Comparison of ENCODE assay signal across 19 cellular contexts in the genomic region with DNA sequence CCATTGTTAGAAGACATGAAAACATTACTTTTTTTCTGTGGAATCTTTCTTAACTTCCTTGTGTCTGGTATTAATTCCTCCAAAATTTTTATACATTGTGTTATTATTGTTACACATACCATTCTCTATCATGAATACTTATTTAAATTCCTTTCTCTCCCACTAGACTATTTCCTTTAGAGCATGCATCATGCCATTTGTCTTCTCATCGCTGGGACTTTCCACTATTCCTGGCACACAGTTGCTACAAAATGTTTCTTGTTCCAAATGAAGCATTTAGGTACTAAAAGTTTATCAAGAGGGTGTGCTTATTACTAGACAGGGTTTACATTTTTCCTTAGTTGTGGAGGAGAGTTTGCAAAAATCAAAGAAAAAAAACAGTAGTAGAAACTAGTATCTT.
DNase-seq lines count a peak whose midpoint lies in the region; ATAC-seq, FAIRE-seq and TF ChIP-seq lines count a peak whose summit lies in the region.
"Had no signal": no experiment of that assay in that cellular context is flagged by ENCODE, and none has a peak within 500 bp of the region (broad histone marks: within the 10 kb centered on the region; RNA-seq: fewer than 3 reads in every experiment).

No MANE protein-coding gene starts in this region.

- no peaks in the 10 kb centered on the region for H3K27me3 ChIP-seq in astrocyte (ENCODE audit: insufficient read depth, low read length)
- H3K27me3 ChIP-seq: hepatocyte, Peyer's patch, testis had no signal

- peak overlapping the region; percentile 72 for H3K4me2 ChIP-seq in astrocyte (ENCODE audit: low read length)
- H3K4me2 ChIP-seq: GM23338, hepatocyte had no signal

- peak overlapping the region; percentile 11 for H3K4me3 ChIP-seq in astrocyte (ENCODE audit: insufficient read depth, low read depth, low read length)
- no peak overlapping the region for H3K4me3 ChIP-seq in foreskin fibroblast (ENCODE audit: low read depth in 1 of 2, low read length in 2 of 2)
- no peak overlapping the region for H3K4me3 ChIP-seq in skeletal muscle cell (ENCODE audit: low read depth, low read length)
- H3K4me3 ChIP-seq: coronary artery, GM23338, hepatocyte, mucosa of descending colon, Peyer's patch, testis had no signal

- H3K36me3 Mint-ChIP-seq in astrocyte (ENCODE audit: low read depth, unreplicated experiment): no peaks in the 10 kb centered on the region

- no peaks in the 10 kb centered on the region for H3K79me2 ChIP-seq in astrocyte (ENCODE audit: insufficient read depth, low read length)
- H3K79me2 ChIP-seq: hepatocyte had no signal

- no peaks in the 10 kb centered on the region for H3K9me3 ChIP-seq in astrocyte (ENCODE audit: insufficient read depth, low read depth, low read length)
- H3K9me3 ChIP-seq: mucosa of descending colon, Peyer's patch, testis had no signal

- H4K20me1 ChIP-seq in astrocyte (ENCODE audit: insufficient read depth, low read length): no peaks in the 10 kb centered on the region

- H3K27ac ChIP-seq in astrocyte (ENCODE audit: low read depth, low read length): peak overlapping the region; percentile 86
- H3K27ac ChIP-seq: coronary artery, hepatocyte, testis had no signal

- no peak overlapping the region for H2AFZ ChIP-seq in astrocyte (ENCODE audit: low read depth, low read length)
- H2AFZ ChIP-seq: GM23338, hepatocyte had no signal

- no peak for FAIRE-seq in astrocyte (lab: Jason Lieb, UNC)

- ATAC-seq in GM19397 (IDR thresholded peaks at IDR 0.05; ENCODE audit: unreplicated experiment): no peak
- ATAC-seq: GM23338, left colon, mucosa of descending colon had no signal

- peak overlapping the region; percentile 12 for H3K27ac Mint-ChIP-seq in astrocyte (ENCODE audit: unreplicated experiment)
- H3K27ac Mint-ChIP-seq: activated CD4-positive, alpha-beta T cell treated with anti-CD3 and anti-CD28 coated beads, Interleukin-2, amount 10 ng/mL, durations not matched to agents 24 days and 14 days; B cell; GM23338 had no signal

- H3K4me1 Mint-ChIP-seq in astrocyte (ENCODE audit: low read depth, unreplicated experiment): peaks cover 12% of the 10 kb centered on the region
- H3K4me1 Mint-ChIP-seq: activated CD4-positive, alpha-beta T cell treated with anti-CD3 and anti-CD28 coated beads, Interleukin-2, amount 10 ng/mL, durations not matched to agents 24 days and 14 days; B cell; GM23338 had no signal

- H3K9ac ChIP-seq in astrocyte (ENCODE audit: low read length): peak overlapping the region; percentile 62

- no peaks in the 10 kb centered on the region for H3K9me3 Mint-ChIP-seq in astrocyte (ENCODE audit: unreplicated experiment)
- H3K9me3 Mint-ChIP-seq: activated CD4-positive, alpha-beta T cell treated with anti-CD3 and anti-CD28 coated beads, Interleukin-2, amount 10 ng/mL, durations not matched to agents 24 days and 14 days; GM23338 had no signal

- DNase-seq in EL (peak; percentile 81), astrocyte (ENCODE audit: low read depth) (peak; percentile 88), foreskin fibroblast (peak; percentile 46 to 56), skeletal muscle cell (ENCODE audit: low read depth) (peak; percentile 63), NCI-H1436 treated with DMSO at 0.1 percent for 48 hours (lab: John Stamatoyannopoulos, UW) (no peak), hypothalamus (lab: John Stamatoyannopoulos, UW) (no peak), iPS-NIHi7 (ENCODE audit: extremely low spot score) (no peak)
- DNase-seq: anterior cingulate cortex, left colon, mucosa of descending colon, occipital lobe, Peyer's patch, testis had no signal

- H3K4me1 ChIP-seq in astrocyte (ENCODE audit: insufficient read depth, low read length): peaks cover 30% of the 10 kb centered on the region
- H3K4me1 ChIP-seq: Peyer's patch had no signal

- H3K27me3 Mint-ChIP-seq in astrocyte (ENCODE audit: low read depth, unreplicated experiment): no peaks in the 10 kb centered on the region
- H3K27me3 Mint-ChIP-seq: activated CD4-positive, alpha-beta T cell treated with anti-CD3 and anti-CD28 coated beads, Interleukin-2, amount 10 ng/mL, durations not matched to agents 24 days and 14 days had no signal

- H3K36me3 ChIP-seq in astrocyte (ENCODE audit: insufficient read depth, low read length): no peaks in the 10 kb centered on the region
- H3K36me3 ChIP-seq: Peyer's patch had no signal

- TF ChIP-seq CTCF in astrocyte (IDR thresholded peaks at IDR 0.05; ENCODE audit: insufficient read depth, low read depth, low read length) (no peak), foreskin fibroblast (IDR thresholded peaks at IDR 0.05; ENCODE audit: low read depth, low read length) (no peak)

- no peak overlapping the region for H3K4me3 Mint-ChIP-seq in astrocyte (ENCODE audit: unreplicated experiment)
- H3K4me3 Mint-ChIP-seq: activated CD4-positive, alpha-beta T cell treated with anti-CD3 and anti-CD28 coated beads, Interleukin-2, amount 10 ng/mL, durations not matched to agents 24 days and 14 days; B cell; GM23338 had no signal

Comparison
In these comparisons a context has a peak if more than half of its experiments do, and no peak if none do; other contexts are left out.
1. DNase-seq: peak in EL (single experiment), astrocyte (single experiment), foreskin fibroblast (2 of 2) and skeletal muscle cell (single experiment); none in NCI-H1436 treated with DMSO at 0.1 percent for 48 hours (single experiment), hypothalamus (0 of 51) and iPS-NIHi7 (single experiment).